20 cellular contexts compared by ENCODE assay signal in genomic region chr3:154931484-154931883, GRCh38.
DNase-seq lines count a peak whose midpoint lies in the region; ATAC-seq and TF ChIP-seq lines count a peak whose summit lies in the region.
"Had no signal": no experiment of that assay in that cellular context is flagged by ENCODE, and none has a peak within 500 bp of the region (broad histone marks: within the 10 kb centered on the region; RNA-seq: fewer than 3 reads in every experiment).

No MANE protein-coding gene starts in this region.

- H3K27me3 ChIP-seq in left ventricle myocardium inferior (ENCODE audit: low read depth) (no peaks in the 10 kb centered on the region), right atrium auricular region (no peaks in the 10 kb centered on the region), skeletal muscle satellite cell (ENCODE audit: control insufficient read depth, insufficient read depth, low read length) (no peaks in the 10 kb centered on the region), upper lobe of right lung (no peaks in the 10 kb centered on the region)
- H3K27me3 ChIP-seq: heart left ventricle, vagina had no signal

- CTCF ChIA-PET in RWPE1 (lab: Yijun Ruan, JAX): no interaction called here

- H3K9ac ChIP-seq in skeletal muscle satellite cell (ENCODE audit: low read depth, low read length): peak overlapping the region; percentile 50

- peaks cover 10% of the 10 kb centered on the region for H3K4me1 ChIP-seq in left ventricle myocardium inferior
- H3K4me1 ChIP-seq in right atrium auricular region: no peaks in the 10 kb centered on the region
- peaks cover 14% of the 10 kb centered on the region for H3K4me1 ChIP-seq in skeletal muscle satellite cell (ENCODE audit: control insufficient read depth, insufficient read depth, low read length)
- H3K4me1 ChIP-seq in upper lobe of right lung: no peaks in the 10 kb centered on the region
- H3K4me1 ChIP-seq: A549, HAP-1, vagina had no signal

- no peaks in the 10 kb centered on the region for H3K36me3 ChIP-seq in left ventricle myocardium inferior
- no peaks in the 10 kb centered on the region for H3K36me3 ChIP-seq in right atrium auricular region
- H3K36me3 ChIP-seq in skeletal muscle satellite cell (ENCODE audit: insufficient read depth, low read length): no peaks in the 10 kb centered on the region
- H3K36me3 ChIP-seq in upper lobe of right lung: no peaks in the 10 kb centered on the region
- H3K36me3 ChIP-seq: HAP-1, heart left ventricle, vagina had no signal

- POLR2A ChIA-PET in RWPE1 (lab: Yijun Ruan, JAX; ENCODE audit: low non-redundant PET): no interaction called here

- H3K27ac ChIP-seq in left ventricle myocardium inferior (replicated peaks): peak overlapping the region; percentile 17
- H3K27ac ChIP-seq in right atrium auricular region: no peak overlapping the region
- no peak overlapping the region for H3K27ac ChIP-seq in RWPE1
- H3K27ac ChIP-seq in upper lobe of right lung: no peak overlapping the region
- H3K27ac ChIP-seq: A549, heart left ventricle, vagina had no signal

- H3K9me3 ChIP-seq in left ventricle myocardium inferior (replicated peaks) (no peaks in the 10 kb centered on the region), right atrium auricular region (no peaks in the 10 kb centered on the region), skeletal muscle satellite cell (replicated peaks; ENCODE audit: low read length) (no peaks in the 10 kb centered on the region), upper lobe of right lung (no peaks in the 10 kb centered on the region)
- H3K9me3 ChIP-seq: A549, HAP-1, vagina had no signal

- no peak for DNase-seq in left ventricle myocardium inferior
- no peak for DNase-seq in right atrium auricular region (ENCODE audit: low spot score)
- peak; percentile 6 for DNase-seq in RWPE1 (ENCODE audit: low spot score)
- peak; percentile 82 for DNase-seq in fibroblast of mammary gland (ENCODE audit: low read depth)
- no peak for DNase-seq in upper lobe of right lung
- DNase-seq: activated CD4-positive, alpha-beta T cell treated with anti-CD3 and anti-CD28 coated beads, Interleukin-2, amount 50 U/mL, for 48 hours; activated naive CD8-positive, alpha-beta T cell treated with anti-CD3 and anti-CD28 coated beads for 36 hours; activated T-cell treated with anti-CD3 and anti-CD28 coated beads, Interleukin-2, amount 50 U/mL, for 72 hours; COR-L47; endodermal cell; heart left ventricle; NCI-H2029 treated with DMSO at 0.1 percent for 48 hours; NCI-H510A treated with DMSO at 0.1 percent for 48 hours had no signal

- H3K4me2 ChIP-seq in skeletal muscle satellite cell (ENCODE audit: low read length): peak overlapping the region; percentile 9
- H3K4me2 ChIP-seq: A549 had no signal

- intact Hi-C loops in left ventricle myocardium inferior (cut with micrococcal nuclease): no loop called here
- intact Hi-C loops in upper lobe of right lung (cut with DNase I): no loop called here

- H3K4me3 ChIP-seq in left ventricle myocardium inferior: no peak overlapping the region
- no peak overlapping the region for H3K4me3 ChIP-seq in right atrium auricular region
- no peak overlapping the region for H3K4me3 ChIP-seq in fibroblast of mammary gland (ENCODE audit: control insufficient read depth, low read depth, low read length)
- H3K4me3 ChIP-seq in skeletal muscle satellite cell (ENCODE audit: low read length): no peak overlapping the region
- H3K4me3 ChIP-seq in upper lobe of right lung: no peak overlapping the region
- H3K4me3 ChIP-seq: A549, HAP-1, heart left ventricle, vagina had no signal

- TF ChIP-seq CTCF in left ventricle myocardium inferior (IDR thresholded peaks at IDR 0.05; ENCODE audit: borderline replicate concordance) (no peak), right atrium auricular region (IDR thresholded peaks at IDR 0.05) (no peak), RWPE1 (conservative IDR thresholded peaks at IDR 0.05; ENCODE audit: low read depth) (no peak), fibroblast of mammary gland (conservative IDR thresholded peaks at IDR 0.05; ENCODE audit: control insufficient read depth, insufficient read depth, low read depth, low read length) (no peak), upper lobe of right lung (IDR thresholded peaks at IDR 0.05) (no peak)

- no peak for ATAC-seq in GM21576 (IDR thresholded peaks at IDR 0.05; ENCODE audit: unreplicated experiment)
- ATAC-seq in GM19035 (IDR thresholded peaks at IDR 0.05; ENCODE audit: unreplicated experiment): no peak
- no peak for ATAC-seq in upper lobe of right lung
- ATAC-seq: A549; activated T-cell treated with anti-CD3 and anti-CD28 coated beads, Interleukin-2, amount 50 U/mL, for 72 hours; HepG2 had no signal

Comparison
In these comparisons a context has a peak if more than half of its experiments do, and no peak if none do; other contexts are left out.
1. DNase-seq: peak in RWPE1 (single experiment) and fibroblast of mammary gland (single experiment); none in left ventricle myocardium inferior (single experiment), right atrium auricular region (single experiment) and upper lobe of right lung (single experiment).